In genomic region chr3:7545334-7545733, GRCh38 we compare ENCODE assay signal across 1 cellular context.
TF ChIP-seq lines count a peak whose summit lies in the region.

No MANE protein-coding gene starts in this region.

TF ChIP-seq in H1, 55 proteins besides CTCF, POLR2A, EP300 and RAD21:
- TF ChIP-seq SIX5 (IDR thresholded peaks at IDR 0.05; ENCODE audit: low read depth, low read length), result no peak
- TF ChIP-seq SP4 (IDR thresholded peaks at IDR 0.05; ENCODE audit: low read length), result no peak
- no peak for TF ChIP-seq KDM5A (IDR thresholded peaks at IDR 0.05; ENCODE audit: low read length)
- no peak for TF ChIP-seq HDAC2 (IDR thresholded peaks at IDR 0.05; ENCODE audit: borderline replicate concordance in 1 of 2, low read depth in 2 of 2, low read length in 2 of 2)
- no peak for TF ChIP-seq GTF2F1 (IDR thresholded peaks at IDR 0.05; ENCODE audit: borderline replicate concordance, low read depth, low read length)
- TF ChIP-seq PHF8 (conservative IDR thresholded peaks at IDR 0.05; ENCODE audit: low read depth, low read length), result no peak
- no peak for TF ChIP-seq NANOG (IDR thresholded peaks at IDR 0.05; ENCODE audit: insufficient read depth, low read depth, low read length, poor library complexity, severe bottlenecking)
- no peak for TF ChIP-seq CHD7 (IDR thresholded peaks at IDR 0.05; ENCODE audit: insufficient replicate concordance, low read length)
- TF ChIP-seq ATF2 (IDR thresholded peaks at IDR 0.05; ENCODE audit: low read length), result no peak
- no peak for TF ChIP-seq MAX (IDR thresholded peaks at IDR 0.05)
- TF ChIP-seq BCL11A (IDR thresholded peaks at IDR 0.05; ENCODE audit: low read depth in 2 of 2, low read length in 2 of 2), result no peak
- no peak for TF ChIP-seq SRF (IDR thresholded peaks at IDR 0.05; ENCODE audit: low read depth, low read length)
- no peak for TF ChIP-seq TEAD4 (IDR thresholded peaks at IDR 0.05; ENCODE audit: low read depth, low read length)
- no peak for TF ChIP-seq CEBPB (IDR thresholded peaks at IDR 0.05; ENCODE audit: low read depth, low read length)
- no peak for TF ChIP-seq TCF12 (IDR thresholded peaks at IDR 0.05; ENCODE audit: low read depth, low read length)
- no peak for TF ChIP-seq E2F6 (IDR thresholded peaks at IDR 0.05)
